In the genomic region with DNA sequence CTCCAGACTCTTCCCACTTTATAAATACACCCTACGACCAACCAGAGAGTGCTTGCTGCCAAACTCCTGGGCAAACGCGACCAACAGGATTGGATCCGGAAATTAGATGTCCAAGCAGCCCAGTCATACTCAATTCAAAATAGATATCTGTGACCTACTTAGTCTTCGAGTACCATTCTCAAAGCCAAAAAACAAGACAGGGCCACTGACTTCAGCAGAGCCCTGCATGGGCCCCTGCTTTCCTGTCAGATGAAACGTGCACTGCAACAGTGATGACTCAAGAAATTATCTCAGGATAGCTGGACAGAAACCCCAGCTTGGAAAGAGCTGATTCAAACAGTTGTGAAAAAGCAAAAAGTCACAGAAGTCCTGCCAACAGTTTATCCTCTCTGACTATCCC, we compare ENCODE assay signal across 9 cellular contexts. TPM values are rescaled to one million over a fixed set of nuclear protein-coding genes. Genes with fewer than 3 reads are reported as not detected.
DNase-seq lines count a peak whose midpoint lies in the region; ATAC-seq, FAIRE-seq and TF ChIP-seq lines count a peak whose summit lies in the region.
"Had no signal": no experiment of that assay in that cellular context is flagged by ENCODE, and none has a peak within 500 bp of the region (broad histone marks: within the 10 kb centered on the region; RNA-seq: fewer than 3 reads in every experiment).

No MANE protein-coding gene starts in this region.

- TF ChIP-seq POLR2A in GM12878 (IDR thresholded peaks at IDR 0.05; ENCODE audit: low read depth, low read length): no peak

- intact Hi-C loops in GM12878 (cut with micrococcal nuclease; ENCODE audit: unreplicated experiment): loop anchor here (10.0 kb wide), 1 partner anchor 1729 kb away; no protein-coding TSS in a partner anchor

- POLR2A ChIA-PET in GM12878 (lab: Charles Lee): interaction anchor here (10.0 to 12.8 kb wide), 2 partner anchors 11 to 12 kb away, joined by 95 to 191 read pairs; a partner anchor contains a TSS

- H3K36me3 ChIP-seq in GM12878 (ENCODE audit: control insufficient read depth in 2 of 2, insufficient read depth in 2 of 2, low read length in 1 of 2) (no peaks in the 10 kb centered on the region; a peak in 1 of 4 replicates), neural progenitor cell (no peaks in the 10 kb centered on the region), WERI-Rb-1 (no peaks in the 10 kb centered on the region; the same call in 1 of the 2 replicates)

- WGBS in GM12878 (ENCODE audit: insufficient coverage, insufficient replicate concordance, low lambda C conversion rate, missing lambda C conversion rate): 25% methylated on average over 6 of the region's 6 CpGs

- peaks cover 40% of the 10 kb centered on the region for H3K4me1 Mint-ChIP-seq in neural progenitor cell

- H3K4me1 ChIP-seq in GM12878 (ENCODE audit: control insufficient read depth, insufficient read depth, low read length) (peaks cover 85% of the 10 kb centered on the region), neural progenitor cell (peaks cover 12% of the 10 kb centered on the region)

- TF ChIP-seq EP300 in GM12878 (IDR thresholded peaks at IDR 0.05; ENCODE audit: borderline replicate concordance in 1 of 2, control insufficient read depth in 1 of 2, low read depth in 2 of 2, low read length in 2 of 2): no peak

- peak overlapping the region; percentile 94 for H3K27ac ChIP-seq in GM12878 (ENCODE audit: control insufficient read depth, insufficient read depth)
- H3K27ac ChIP-seq in neural progenitor cell: no peak overlapping the region
- no peak overlapping the region for H3K27ac ChIP-seq in WERI-Rb-1

- SMC1A ChIA-PET in GM12878 (lab: Charles Lee; ENCODE audit: uncharacterized antibody, unreplicated experiment): interaction anchor here (0.7 to 20.1 kb wide), 5 partner anchors 11 to 162 kb away, joined by 3 to 275 read pairs (median 4); no protein-coding TSS in a partner anchor

- no peak for TF ChIP-seq RAD21 in GM12878 (IDR thresholded peaks at IDR 0.05; ENCODE audit: insufficient read depth, low read depth, low read length)

- peak overlapping the region; percentile 93 for H3K4me2 ChIP-seq in GM12878 (ENCODE audit: control insufficient read depth, insufficient read depth)
- no peak overlapping the region for H3K4me2 ChIP-seq in neural progenitor cell

- peak overlapping the region; percentile 48; the same call in 1 of the 2 replicates for H3K9ac ChIP-seq in GM12878 (ENCODE audit: control insufficient read depth, insufficient read depth, low read length)
- H3K9ac ChIP-seq in neural progenitor cell: no peak overlapping the region

- FAIRE-seq in GM12878 (lab: Jason Lieb, UNC): no peak
- FAIRE-seq: small intestine had no signal

- peaks cover 2% of the 10 kb centered on the region for H3K27me3 Mint-ChIP-seq in neural progenitor cell (ENCODE audit: insufficient read depth, low read depth)
- H3K27me3 Mint-ChIP-seq: type B pancreatic cell had no signal

- H3K27me3 ChIP-seq in GM12878 (replicated peaks in 1 of 2; ENCODE audit: control insufficient read depth in 2 of 2, insufficient read depth in 2 of 2, low read length in 1 of 2) (no peaks in the 10 kb centered on the region), neural progenitor cell (no peaks in the 10 kb centered on the region), WERI-Rb-1 (ENCODE audit: insufficient read depth, low read depth, severe bottlenecking) (no peaks in the 10 kb centered on the region)

- H3K79me2 ChIP-seq in GM12878 (ENCODE audit: control insufficient read depth, insufficient read depth, low read length): peaks cover 80% of the 10 kb centered on the region
- H3K79me2 ChIP-seq in neural progenitor cell (ENCODE audit: low read depth): peaks cover 75% of the 10 kb centered on the region

- ATAC-seq in GM18909 (IDR thresholded peaks at IDR 0.05; ENCODE audit: poor library complexity, unreplicated experiment): peak; percentile 23
- peak; percentile 25 for ATAC-seq in HG03342 (IDR thresholded peaks at IDR 0.05; ENCODE audit: unreplicated experiment)
- peak; percentile 43 for ATAC-seq in GM12878

- H3K27ac Mint-ChIP-seq in neural progenitor cell: peak overlapping the region; percentile 47
- H3K27ac Mint-ChIP-seq: type B pancreatic cell had no signal

- RAD21 ChIA-PET in GM12878 (lab: Charles Lee; ENCODE audit: unreplicated experiment): interaction anchor here (0.9 to 15.4 kb wide), 5 partner anchors 9 to 14 kb away, joined by 4 to 299 read pairs (median 17); a partner anchor contains a TSS

- TF ChIP-seq CTCF in GM12878 (IDR thresholded peaks at IDR 0.05 in 2 of 3, conservative IDR thresholded peaks at IDR 0.05 in 1 of 3; ENCODE audit: control insufficient read depth in 2 of 3, extremely low read depth in 1 of 3, insufficient read depth in 1 of 3, low read depth in 3 of 3, low read length in 3 of 3) (no peak), neural progenitor cell (IDR thresholded peaks at IDR 0.05) (no peak), WERI-Rb-1 (IDR thresholded peaks at IDR 0.05; ENCODE audit: low read depth, low read length) (no peak)

- CTCF ChIA-PET in GM12878 (lab: Yijun Ruan, JAX): interaction anchor here (0.6 to 5.6 kb wide), 8 partner anchors 7 to 65 kb away, joined by 3 to 35 read pairs (median 10); no protein-coding TSS in a partner anchor

- H3K4me3 Mint-ChIP-seq in neural progenitor cell: no peak overlapping the region
- H3K4me3 Mint-ChIP-seq: type B pancreatic cell had no signal

- no peak for DNase-seq in GM12878 (ENCODE audit: low read depth, low spot score)
- DNase-seq in neural progenitor cell (ENCODE audit: low spot score): no peak
- DNase-seq in NCI-H1417 (lab: John Stamatoyannopoulos, UW): no peak
- DNase-seq in WERI-Rb-1: no peak
- no peak for DNase-seq in medulla oblongata (ENCODE audit: extremely low spot score)
- DNase-seq: small intestine had no signal

- no peak overlapping the region for H2AFZ ChIP-seq in GM12878 (ENCODE audit: control insufficient read depth, low read depth, low read length)
- no peak overlapping the region for H2AFZ ChIP-seq in neural progenitor cell (replicated peaks)

- H3K4me3 ChIP-seq in GM12878 (peak overlapping the region; percentile 56; the same call in 1 of the 2 replicates), neural progenitor cell (no peak overlapping the region), WERI-Rb-1 (ENCODE audit: low read depth, low read length) (no peak overlapping the region)

- no TSS peak for BruUV-seq in GM12878 (replicated peaks; lab: Mats Ljungman, UMichigan)

- in situ Hi-C loops in GM12878 (cut with MboI): no loop called here

- no peaks in the 10 kb centered on the region for H3K9me3 ChIP-seq in GM12878 (replicated peaks; ENCODE audit: control insufficient read depth, insufficient read depth, low read length)
- no peaks in the 10 kb centered on the region for H3K9me3 ChIP-seq in neural progenitor cell (ENCODE audit: low read depth)
- no peaks in the 10 kb centered on the region for H3K9me3 ChIP-seq in WERI-Rb-1 (ENCODE audit: severe bottlenecking)

- H3F3A ChIP-seq in neural progenitor cell (ENCODE audit: low read depth): no peaks in the 10 kb centered on the region

- H3K36me3 Mint-ChIP-seq in neural progenitor cell: peaks cover 6% of the 10 kb centered on the region
- H3K36me3 Mint-ChIP-seq: type B pancreatic cell had no signal

- H3K9me3 Mint-ChIP-seq in neural progenitor cell: no peaks in the 10 kb centered on the region
- H3K9me3 Mint-ChIP-seq: type B pancreatic cell had no signal

- no peaks in the 10 kb centered on the region for H4K20me1 ChIP-seq in GM12878 (ENCODE audit: control insufficient read depth, insufficient read depth)
- H4K20me1 ChIP-seq in neural progenitor cell (ENCODE audit: low read depth): peaks cover 23% of the 10 kb centered on the region

TF ChIP-seq in GM12878, 131 proteins besides CTCF, POLR2A, EP300 and RAD21 (continues in another document):
- no peak for TF ChIP-seq SIX5 (IDR thresholded peaks at IDR 0.05; ENCODE audit: low read depth, low read length, severe bottlenecking)
- TF ChIP-seq, protein P1, sequence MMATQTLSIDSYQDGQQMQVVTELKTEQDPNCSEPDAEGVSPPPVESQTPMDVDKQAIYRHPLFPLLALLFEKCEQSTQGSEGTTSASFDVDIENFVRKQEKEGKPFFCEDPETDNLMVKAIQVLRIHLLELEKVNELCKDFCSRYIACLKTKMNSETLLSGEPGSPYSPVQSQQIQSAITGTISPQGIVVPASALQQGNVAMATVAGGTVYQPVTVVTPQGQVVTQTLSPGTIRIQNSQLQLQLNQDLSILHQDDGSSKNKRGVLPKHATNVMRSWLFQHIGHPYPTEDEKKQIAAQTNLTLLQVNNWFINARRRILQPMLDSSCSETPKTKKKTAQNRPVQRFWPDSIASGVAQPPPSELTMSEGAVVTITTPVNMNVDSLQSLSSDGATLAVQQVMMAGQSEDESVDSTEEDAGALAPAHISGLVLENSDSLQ (IDR thresholded peaks at IDR 0.05): 0 out of 2 replicates have a peak, but pooled peaks have one; percentile 9

RNA-seq across cellular contexts. Expression of a gene that starts 17.6 kb away (rescaled TPM):
- total RNA-seq in GM12878 (2013; cell fraction: nucleolus; rRNA removed): 20.0 and 25.0 TPM in 2 replicates
- 27.9 and 29.6 TPM in 2 replicates for total RNA-seq in GM12878 (2014; rRNA removed)
- total RNA-seq in GM12878 (2014; rRNA removed; fragmentation: Illumina TruSeq; extraction: Trizol): 23.6 and 24.4 TPM in 2 replicates
- 24.8 and 26.1 TPM in 2 replicates for total RNA-seq in GM12878 (2021)
- 31.0 TPM for polyA plus RNA-seq in GM12878 (2011; ENCODE audit: low read depth)
- polyA plus RNA-seq in GM12878 (2011; rRNA removed): 56.8 and 59.9 TPM in 2 replicates
- polyA plus RNA-seq in GM12878 (2011; cell fraction: cytosol; rRNA removed): 53.5 and 81.3 TPM in 2 replicates
- polyA plus RNA-seq in GM12878 (2011; cell fraction: nucleus; rRNA removed): 42.5 and 56.3 TPM in 2 replicates
- polyA plus RNA-seq in GM12878 (2012): 44.7 and 48.4 TPM in 2 replicates
- polyA plus RNA-seq in GM12878 (2014; fragmentation: Illumina TruSeq; extraction: Trizol): 18.7 and 25.9 TPM in 2 replicates
- polyA plus RNA-seq in GM12878 (2014; fragmentation: Nextera tagmentation; extraction: Ambion mirVana): 1 to 10 TPM; 3.6 to 8.1 TPM
- 31.4 and 40.3 TPM in 2 replicates for polyA plus RNA-seq in GM12878 (2014; rRNA removed)
- 10 to 100 TPM; 36.4 to 41.8 TPM for polyA plus RNA-seq in GM12878 (2016; fragmentation: Nextera tagmentation; extraction: Ambion mirVana)
- polyA minus RNA-seq in GM12878 (2011; rRNA and poly(A)+ RNA removed): 14.8 and 28.9 TPM in 2 replicates
- 8.0 and 15.2 TPM in 2 replicates for polyA minus RNA-seq in GM12878 (2011; cell fraction: cytosol; rRNA and poly(A)+ RNA removed)
- polyA minus RNA-seq in GM12878 (2011; cell fraction: nucleus; rRNA and poly(A)+ RNA removed): 8.9 and 11.4 TPM in 2 replicates
- 27.8 and 35.1 TPM in 2 replicates for total RNA-seq in neural progenitor cell (ENCODE audit: low replicate concordance)
